Comparison of ENCODE assay signal across 13 cellular contexts in the genomic region with DNA sequence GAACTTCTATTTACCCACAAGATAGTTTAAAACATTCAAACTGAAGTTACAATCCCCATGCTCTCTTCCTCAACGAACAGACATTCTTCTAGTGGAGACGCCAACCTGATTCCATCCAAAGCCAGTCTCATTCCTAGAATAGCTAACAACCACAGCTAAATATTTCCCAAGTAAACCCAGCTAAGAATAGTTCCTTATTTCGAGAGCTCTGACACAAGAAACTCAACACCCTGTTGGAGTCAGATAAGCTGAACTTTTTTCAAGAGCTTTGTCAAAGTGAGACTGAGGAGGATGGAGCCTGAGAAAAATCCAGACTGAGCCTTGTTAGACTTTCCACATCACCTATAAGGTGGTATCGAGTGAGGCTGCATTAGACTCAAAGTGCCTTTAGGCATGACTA. TPM values are rescaled to one million over a fixed set of nuclear protein-coding genes. Genes with fewer than 3 reads are reported as not detected.
DNase-seq lines count a peak whose midpoint lies in the region; ATAC-seq and TF ChIP-seq lines count a peak whose summit lies in the region.
"Had no signal": no experiment of that assay in that cellular context is flagged by ENCODE, and none has a peak within 500 bp of the region (broad histone marks: within the 10 kb centered on the region; RNA-seq: fewer than 3 reads in every experiment).

No MANE protein-coding gene starts in this region.

- H3K4me3 Mint-ChIP-seq in effector memory CD8-positive, alpha-beta T cell: no peak overlapping the region
- H3K4me3 Mint-ChIP-seq in activated CD8-positive, alpha-beta T cell treated with anti-CD3 and anti-CD28 coated beads for 36 hours: no peak overlapping the region

- no peaks in the 10 kb centered on the region for H4K20me1 ChIP-seq in smooth muscle cell (ENCODE audit: low read depth)

- H3K4me3 ChIP-seq in right atrium auricular region: no peak overlapping the region
- no peak overlapping the region for H3K4me3 ChIP-seq in smooth muscle cell

- H3K4me1 ChIP-seq in right atrium auricular region (peaks cover 0 to 34% of the 10 kb centered on the region in 2 donors), smooth muscle cell (ENCODE audit: low read depth) (peaks cover 41% of the 10 kb centered on the region)

- no peak for ATAC-seq in effector memory CD8-positive, alpha-beta T cell (replicated peaks)
- ATAC-seq in activated CD8-positive, alpha-beta T cell treated with anti-CD3 and anti-CD28 coated beads for 36 hours: no peak
- ATAC-seq in GM21825 (IDR thresholded peaks at IDR 0.05; ENCODE audit: unreplicated experiment) (no peak), HG02885 (IDR thresholded peaks at IDR 0.05; ENCODE audit: poor library complexity, unreplicated experiment) (no peak)

- peak overlapping the region; percentile 68 to 90 for H3K27ac ChIP-seq in right atrium auricular region
- peak overlapping the region; percentile 90 for H3K27ac ChIP-seq in smooth muscle cell (ENCODE audit: low read depth)

- peaks cover 34% of the 10 kb centered on the region for H3F3A ChIP-seq in smooth muscle cell (ENCODE audit: low read depth)

- TF ChIP-seq CTCF in right atrium auricular region (IDR thresholded peaks at IDR 0.05) (no peak), smooth muscle cell (IDR thresholded peaks at IDR 0.05; ENCODE audit: borderline replicate concordance, insufficient read depth, poor library complexity, severe bottlenecking) (no peak)
- no peak for TF ChIP-seq CTCF in activated CD8-positive, alpha-beta T cell treated with anti-CD3 and anti-CD28 coated beads for 36 hours (IDR thresholded peaks at IDR 0.05)

- no peaks in the 10 kb centered on the region for H3K9me3 Mint-ChIP-seq in effector memory CD8-positive, alpha-beta T cell
- H3K9me3 Mint-ChIP-seq in activated CD8-positive, alpha-beta T cell treated with anti-CD3 and anti-CD28 coated beads for 36 hours: no peaks in the 10 kb centered on the region

- no peaks in the 10 kb centered on the region for H3K36me3 Mint-ChIP-seq in effector memory CD8-positive, alpha-beta T cell (ENCODE audit: insufficient read depth)
- H3K36me3 Mint-ChIP-seq in activated CD8-positive, alpha-beta T cell treated with anti-CD3 and anti-CD28 coated beads for 36 hours (ENCODE audit: low read depth): no peaks in the 10 kb centered on the region

- CTCF ChIA-PET in activated CD8-positive, alpha-beta T cell treated with anti-CD3 and anti-CD28 coated beads for 36 hours (lab: Charles Lee): interaction anchor here (0.9 to 5.1 kb wide), 2 partner anchors 16 to 65 kb away, joined by 3 to 24 read pairs; no protein-coding TSS in a partner anchor

- no peaks in the 10 kb centered on the region for H3K27me3 ChIP-seq in right atrium auricular region
- H3K27me3 ChIP-seq in smooth muscle cell (ENCODE audit: low read depth): no peaks in the 10 kb centered on the region

- WGBS in smooth muscle cell (ENCODE audit: low lambda C conversion rate): 0% methylated on average over 4 of the region's 4 CpGs

- DNase-seq in H4 (ENCODE audit: low spot score) (peak; percentile 56), amniotic stem cell (lab: John Stamatoyannopoulos, UW) (peak; percentile 62), right atrium auricular region (ENCODE audit: low spot score) (no peak), smooth muscle cell (lab: John Stamatoyannopoulos, UW; ENCODE audit: unreplicated experiment) (no peak)
- no peak for DNase-seq in effector memory CD8-positive, alpha-beta T cell
- DNase-seq in activated CD8-positive, alpha-beta T cell treated with anti-CD3 and anti-CD28 coated beads for 36 hours: no peak
- DNase-seq: DMS53; effector CD4-positive, alpha-beta T cell; kidney; stimulated activated CD8-positive, alpha-beta memory T cell treated with anti-CD3 and anti-CD28 coated beads, Interleukin-4, amount 100 ng/mL, for 48 hours; T1000 had no signal

- no peaks in the 10 kb centered on the region for H3K79me2 ChIP-seq in smooth muscle cell (ENCODE audit: low read depth)

- peak overlapping the region; percentile 75 for H3K4me2 ChIP-seq in smooth muscle cell

- H3K9me3 ChIP-seq in right atrium auricular region: no peaks in the 10 kb centered on the region
- no peaks in the 10 kb centered on the region for H3K9me3 ChIP-seq in smooth muscle cell (replicated peaks; ENCODE audit: low read depth)

- H3K4me1 Mint-ChIP-seq in effector memory CD8-positive, alpha-beta T cell (ENCODE audit: low read depth in 2 of 2): no peaks in the 10 kb centered on the region
- no peaks in the 10 kb centered on the region for H3K4me1 Mint-ChIP-seq in activated CD8-positive, alpha-beta T cell treated with anti-CD3 and anti-CD28 coated beads for 36 hours (ENCODE audit: low read depth)

- intact Hi-C loops in activated CD8-positive, alpha-beta T cell treated with anti-CD3 and anti-CD28 coated beads for 36 hours (cut with micrococcal nuclease): no loop called here

- POLR2A ChIA-PET in activated CD8-positive, alpha-beta T cell treated with anti-CD3 and anti-CD28 coated beads for 36 hours (lab: Charles Lee): no interaction called here

- H3K36me3 ChIP-seq in right atrium auricular region (no peaks in the 10 kb centered on the region), smooth muscle cell (ENCODE audit: low read depth) (no peaks in the 10 kb centered on the region)

- H3K9ac ChIP-seq in smooth muscle cell (ENCODE audit: low read depth): peak overlapping the region; percentile 34

- no peak overlapping the region for H3K27ac Mint-ChIP-seq in effector memory CD8-positive, alpha-beta T cell
- H3K27ac Mint-ChIP-seq in activated CD8-positive, alpha-beta T cell treated with anti-CD3 and anti-CD28 coated beads for 36 hours: no peak overlapping the region

- no peak overlapping the region for H2AFZ ChIP-seq in smooth muscle cell (ENCODE audit: low read depth)

- H3K27me3 Mint-ChIP-seq in effector memory CD8-positive, alpha-beta T cell: peaks cover 0 to 20% of the 10 kb centered on the region in 2 donors
- H3K27me3 Mint-ChIP-seq in activated CD8-positive, alpha-beta T cell treated with anti-CD3 and anti-CD28 coated beads for 36 hours: peaks cover 1% of the 10 kb centered on the region

RNA-seq across cellular contexts. Expression of gene RPS23, which starts 56.7 kb away (rescaled TPM):
- total RNA-seq in H4 (2014; rRNA removed; shearing (Covaris generic)): 6,471 and 6,516 TPM in 2 replicates
- total RNA-seq in right atrium auricular region: 1,000 to 10,000 TPM; 1,337 to 2,849 TPM
- 2,914 and 3,121 TPM in 2 replicates for total RNA-seq in smooth muscle cell
- polyA plus RNA-seq in smooth muscle cell: 809 and 818 TPM in 2 replicates
- total RNA-seq in activated CD8-positive, alpha-beta T cell treated with anti-CD3 and anti-CD28 coated beads for 36 hours: 1,000 to 10,000 TPM; 3,299 to 3,303 TPM

Comparison
In these comparisons a context has a peak if more than half of its experiments do, and no peak if none do; other contexts are left out.
1. DNase-seq: peak in H4 (single experiment) and amniotic stem cell (single experiment); none in right atrium auricular region (single experiment), smooth muscle cell (single experiment), effector memory CD8-positive, alpha-beta T cell (0 of 3) and activated CD8-positive, alpha-beta T cell treated with anti-CD3 and anti-CD28 coated beads for 36 hours (single experiment).